27 cellular contexts compared by ENCODE assay signal in genomic region chr16:76371441-76371840, GRCh38.
DNase-seq lines count a peak whose midpoint lies in the region; ATAC-seq lines count a peak whose summit lies in the region.
"Had no signal": no experiment of that assay in that cellular context is flagged by ENCODE, and none has a peak within 500 bp of the region (broad histone marks: within the 10 kb centered on the region; RNA-seq: fewer than 3 reads in every experiment).

No MANE protein-coding gene starts in this region.

- no peaks in the 10 kb centered on the region for H3K79me2 ChIP-seq in trophoblast cell (ENCODE audit: control insufficient read depth, insufficient read depth, low read length, poor library complexity)

- H3K9ac ChIP-seq in trophoblast cell (ENCODE audit: low read length) = no peak overlapping the region
- H3K9ac ChIP-seq: BLaER1; BLaER1 treated with 17β-estradiol and CSF1 and Interleukin-3, amounts not matched to agents 10 nM and 100 nM had no signal

- H3K4me2 ChIP-seq in trophoblast cell (ENCODE audit: low read length) = no peak overlapping the region
- H3K4me2 ChIP-seq: A549; BLaER1; BLaER1 treated with 17β-estradiol and CSF1 and Interleukin-3, amounts not matched to agents 10 nM and 100 nM had no signal

- H3K14ac ChIP-seq in trophoblast cell (ENCODE audit: low read length) = no peak overlapping the region

- no peak overlapping the region for H4K12ac ChIP-seq in trophoblast cell (ENCODE audit: low read depth, low read length)

- no peak for ATAC-seq in GM18858 (IDR thresholded peaks at IDR 0.05; ENCODE audit: unreplicated experiment)
- ATAC-seq: A549; CD8-positive, alpha-beta T cell had no signal

- no peak overlapping the region for H3K4me3 ChIP-seq in trophoblast cell (ENCODE audit: low read depth, low read length)
- H3K4me3 ChIP-seq: A549; BLaER1; BLaER1 treated with 17β-estradiol and CSF1 and Interleukin-3, amounts not matched to agents 10 nM and 100 nM had no signal

- H3K4ac ChIP-seq in trophoblast cell (ENCODE audit: low read depth, low read length) = no peak overlapping the region

- H3K27me3 ChIP-seq in trophoblast cell (ENCODE audit: insufficient read depth, low read length) = no peaks in the 10 kb centered on the region
- H3K27me3 ChIP-seq: BE2C; BLaER1; BLaER1 treated with 17β-estradiol and CSF1 and Interleukin-3, amounts not matched to agents 10 nM and 100 nM had no signal

- no peak overlapping the region for H2BK5ac ChIP-seq in trophoblast cell (ENCODE audit: low read depth, low read length, poor library complexity)

- no peak overlapping the region for H2BK12ac ChIP-seq in trophoblast cell (ENCODE audit: low read length)

- H3K27ac ChIP-seq in trophoblast cell (ENCODE audit: low read depth, low read length) = no peak overlapping the region
- H3K27ac ChIP-seq: 22Rv1; A549; BLaER1; BLaER1 treated with 17β-estradiol and CSF1 and Interleukin-3, amounts not matched to agents 10 nM and 100 nM; C4-2B had no signal

- no peak overlapping the region for H2BK120ac ChIP-seq in trophoblast cell (ENCODE audit: insufficient read depth, low read length, poor library complexity)

- H3K9me3 ChIP-seq in trophoblast cell (ENCODE audit: insufficient read depth, low read depth, low read length) = no peaks in the 10 kb centered on the region
- H3K9me3 ChIP-seq: A549; BE2C; BLaER1; BLaER1 treated with 17β-estradiol and CSF1 and Interleukin-3, amounts not matched to agents 10 nM and 100 nM; Caco-2 had no signal

- H4K8ac ChIP-seq in trophoblast cell (ENCODE audit: low read depth, low read length) = no peak overlapping the region

- no peaks in the 10 kb centered on the region for H3K79me1 ChIP-seq in trophoblast cell (ENCODE audit: low read length)

- H3K36me3 ChIP-seq in trophoblast cell (ENCODE audit: control insufficient read depth in 1 of 2, insufficient read depth in 2 of 2, low read length in 2 of 2) = no peaks in the 10 kb centered on the region
- H3K36me3 ChIP-seq: BE2C; BLaER1; BLaER1 treated with 17β-estradiol and CSF1 and Interleukin-3, amounts not matched to agents 10 nM and 100 nM had no signal

- H3K4me1 ChIP-seq in trophoblast cell (ENCODE audit: control insufficient read depth in 1 of 2, insufficient read depth in 2 of 2, low read length in 2 of 2) = no peaks in the 10 kb centered on the region
- H3K4me1 ChIP-seq: A549; BE2C; BLaER1; BLaER1 treated with 17β-estradiol and CSF1 and Interleukin-3, amounts not matched to agents 10 nM and 100 nM; Caco-2 had no signal

- H2AK5ac ChIP-seq in trophoblast cell (ENCODE audit: low read length) = no peak overlapping the region

- peak; percentile 60 to 74 for DNase-seq in trophoblast cell
- DNase-seq: 8988T; ACHN; AML-193; BE2C; C1 segment of cervical spinal cord; Caco-2; Calu3; CD4-positive, alpha-beta memory T cell; CD4-positive, alpha-beta T cell; CD4-positive, CD25-positive, alpha-beta regulatory T cell; CD8-positive, alpha-beta memory T cell; CD8-positive, alpha-beta T cell; COR-L47; DMS 273 treated with DMSO at 0.1 percent for 48 hours; DMS153; DMS53; DMS79; DMS79 treated with DMSO at 0.1 percent for 48 hours; DND-41; EL had no signal

- no peak overlapping the region for H3K18ac ChIP-seq in trophoblast cell (ENCODE audit: low read length)

- no peak overlapping the region for H4K91ac ChIP-seq in trophoblast cell (ENCODE audit: low read depth, low read length)

- WGBS in trophoblast cell (ENCODE audit: extremely low coverage, insufficient coverage, insufficient read length) = no CpG with 5 or more reads among the region's 3 CpGs

- H2AFZ ChIP-seq in trophoblast cell (ENCODE audit: insufficient read depth, low read length, poor library complexity) = no peak overlapping the region

- H3K23ac ChIP-seq in trophoblast cell (ENCODE audit: low read length) = no peak overlapping the region
